2 cellular contexts compared by ENCODE assay signal in the genomic region with DNA sequence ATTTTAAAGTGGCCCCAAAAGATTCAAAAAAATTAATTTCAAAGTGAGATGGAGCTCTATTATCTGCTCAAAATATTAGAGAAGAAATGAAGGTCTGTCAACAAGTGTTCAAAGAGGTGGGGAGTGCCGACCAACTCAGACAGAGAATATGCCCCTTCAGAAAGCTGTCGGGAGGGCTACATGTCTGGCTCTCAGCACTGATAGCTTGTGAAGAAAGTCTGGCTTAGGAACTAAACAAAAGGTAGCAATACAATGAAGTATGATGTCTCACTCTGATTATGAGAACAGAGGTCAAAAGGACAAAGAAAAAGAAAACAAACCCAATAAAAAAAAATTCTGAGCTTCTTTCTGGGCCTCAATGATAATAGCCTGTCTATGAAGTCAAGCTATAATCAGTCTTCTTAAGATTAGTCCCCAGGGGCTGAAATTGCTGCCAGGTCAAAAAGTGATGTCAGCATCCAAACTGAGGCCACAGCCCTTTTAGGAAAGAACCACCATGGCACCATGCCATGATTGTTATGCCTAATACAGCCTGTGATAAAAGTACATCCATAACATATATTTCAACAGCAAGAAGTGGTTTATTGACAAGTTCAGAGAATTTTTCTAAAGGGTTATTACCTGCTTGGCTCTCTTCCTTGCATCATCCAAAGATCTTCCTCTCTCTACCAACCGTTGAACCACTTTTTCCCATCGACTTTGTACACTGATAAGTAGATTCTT.
TF ChIP-seq lines count a peak whose summit lies in the region.

No MANE protein-coding gene starts in this region.

TF ChIP-seq in HEK293, 187 proteins besides CTCF, POLR2A, EP300 and RAD21 (continued from another document and continues in another):
- TF ChIP-seq KLF8 (tag by site-specific recombination; IDR thresholded peaks at IDR 0.05) = peak; percentile 61
- TF ChIP-seq IKZF3 (tag by site-specific recombination; IDR thresholded peaks at IDR 0.05) = peak; percentile 34; the same call in 1 of the 2 replicates
- no peak for TF ChIP-seq ZNF133 (tag by site-specific recombination; IDR thresholded peaks at IDR 0.05)
- no peak for TF ChIP-seq SCRT1 (tag by site-specific recombination; IDR thresholded peaks at IDR 0.05; ENCODE audit: borderline replicate concordance)
- TF ChIP-seq ZNF654 (tag by site-specific recombination; IDR thresholded peaks at IDR 0.05; ENCODE audit: low read depth) = no peak
- no peak for TF ChIP-seq ZNF473 (tag by site-specific recombination; IDR thresholded peaks at IDR 0.05)
- no peak for TF ChIP-seq ZNF626 (tag by site-specific recombination; IDR thresholded peaks at IDR 0.05)
- no peak for TF ChIP-seq GLI2 (tag by site-specific recombination; IDR thresholded peaks at IDR 0.05; ENCODE audit: borderline replicate concordance, low read depth)
- peak; percentile 85 for TF ChIP-seq FEZF1 (tag by site-specific recombination; IDR thresholded peaks at IDR 0.05)
- TF ChIP-seq, protein P1, sequence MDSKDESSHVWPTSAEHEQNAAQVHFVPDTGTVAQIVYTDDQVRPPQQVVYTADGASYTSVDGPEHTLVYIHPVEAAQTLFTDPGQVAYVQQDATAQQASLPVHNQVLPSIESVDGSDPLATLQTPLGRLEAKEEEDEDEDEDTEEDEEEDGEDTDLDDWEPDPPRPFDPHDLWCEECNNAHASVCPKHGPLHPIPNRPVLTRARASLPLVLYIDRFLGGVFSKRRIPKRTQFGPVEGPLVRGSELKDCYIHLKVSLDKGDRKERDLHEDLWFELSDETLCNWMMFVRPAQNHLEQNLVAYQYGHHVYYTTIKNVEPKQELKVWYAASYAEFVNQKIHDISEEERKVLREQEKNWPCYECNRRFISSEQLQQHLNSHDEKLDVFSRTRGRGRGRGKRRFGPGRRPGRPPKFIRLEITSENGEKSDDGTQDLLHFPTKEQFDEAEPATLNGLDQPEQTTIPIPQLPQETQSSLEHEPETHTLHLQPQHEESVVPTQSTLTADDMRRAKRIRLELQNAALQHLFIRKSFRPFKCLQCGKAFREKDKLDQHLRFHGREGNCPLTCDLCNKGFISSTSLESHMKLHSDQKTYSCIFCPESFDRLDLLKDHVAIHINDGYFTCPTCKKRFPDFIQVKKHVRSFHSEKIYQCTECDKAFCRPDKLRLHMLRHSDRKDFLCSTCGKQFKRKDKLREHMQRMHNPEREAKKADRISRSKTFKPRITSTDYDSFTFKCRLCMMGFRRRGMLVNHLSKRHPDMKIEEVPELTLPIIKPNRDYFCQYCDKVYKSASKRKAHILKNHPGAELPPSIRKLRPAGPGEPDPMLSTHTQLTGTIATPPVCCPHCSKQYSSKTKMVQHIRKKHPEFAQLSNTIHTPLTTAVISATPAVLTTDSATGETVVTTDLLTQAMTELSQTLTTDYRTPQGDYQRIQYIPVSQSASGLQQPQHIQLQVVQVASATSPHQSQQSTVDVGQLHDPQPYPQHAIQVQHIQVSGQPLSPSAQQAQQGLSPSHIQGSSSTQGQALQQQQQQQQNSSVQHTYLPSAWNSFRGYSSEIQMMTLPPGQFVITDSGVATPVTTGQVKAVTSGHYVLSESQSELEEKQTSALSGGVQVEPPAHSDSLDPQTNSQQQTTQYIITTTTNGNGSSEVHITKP (tag by site-specific recombination; IDR thresholded peaks at IDR 0.05) = 0 out of 2 replicates have a peak, but pooled peaks have one; percentile 8
- 0 out of 2 replicates have a peak, but pooled peaks have one; percentile 34 for TF ChIP-seq ZNF112 (tag by site-specific recombination; IDR thresholded peaks at IDR 0.05)
- TF ChIP-seq ZNF629 (tag by site-specific recombination; IDR thresholded peaks at IDR 0.05) = peak; percentile 75
- peak; percentile 98 for TF ChIP-seq SP7 (tag by site-specific recombination; IDR thresholded peaks at IDR 0.05)
- TF ChIP-seq ZBTB7A (tag by site-specific recombination; IDR thresholded peaks at IDR 0.05; ENCODE audit: low read depth) = no peak
- TF ChIP-seq, protein P2, sequence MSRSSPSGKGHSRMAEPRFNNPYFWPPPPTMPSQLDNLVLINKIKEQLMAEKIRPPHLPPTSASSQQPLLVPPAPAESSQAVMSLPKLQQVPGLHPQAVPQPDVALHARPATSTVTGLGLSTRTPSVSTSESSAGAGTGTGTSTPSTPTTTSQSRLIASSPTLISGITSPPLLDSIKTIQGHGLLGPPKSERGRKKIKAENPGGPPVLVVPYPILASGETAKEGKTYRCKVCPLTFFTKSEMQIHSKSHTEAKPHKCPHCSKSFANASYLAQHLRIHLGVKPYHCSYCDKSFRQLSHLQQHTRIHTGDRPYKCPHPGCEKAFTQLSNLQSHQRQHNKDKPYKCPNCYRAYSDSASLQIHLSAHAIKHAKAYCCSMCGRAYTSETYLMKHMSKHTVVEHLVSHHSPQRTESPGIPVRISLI (tag by site-specific recombination; IDR thresholded peaks at IDR 0.05) = peak; percentile 83; the same call in 1 of the 2 replicates
- peak; percentile 57; the same call in 1 of the 2 replicates for TF ChIP-seq ZXDB (tag by site-specific recombination; IDR thresholded peaks at IDR 0.05)
- TF ChIP-seq, protein P3, sequence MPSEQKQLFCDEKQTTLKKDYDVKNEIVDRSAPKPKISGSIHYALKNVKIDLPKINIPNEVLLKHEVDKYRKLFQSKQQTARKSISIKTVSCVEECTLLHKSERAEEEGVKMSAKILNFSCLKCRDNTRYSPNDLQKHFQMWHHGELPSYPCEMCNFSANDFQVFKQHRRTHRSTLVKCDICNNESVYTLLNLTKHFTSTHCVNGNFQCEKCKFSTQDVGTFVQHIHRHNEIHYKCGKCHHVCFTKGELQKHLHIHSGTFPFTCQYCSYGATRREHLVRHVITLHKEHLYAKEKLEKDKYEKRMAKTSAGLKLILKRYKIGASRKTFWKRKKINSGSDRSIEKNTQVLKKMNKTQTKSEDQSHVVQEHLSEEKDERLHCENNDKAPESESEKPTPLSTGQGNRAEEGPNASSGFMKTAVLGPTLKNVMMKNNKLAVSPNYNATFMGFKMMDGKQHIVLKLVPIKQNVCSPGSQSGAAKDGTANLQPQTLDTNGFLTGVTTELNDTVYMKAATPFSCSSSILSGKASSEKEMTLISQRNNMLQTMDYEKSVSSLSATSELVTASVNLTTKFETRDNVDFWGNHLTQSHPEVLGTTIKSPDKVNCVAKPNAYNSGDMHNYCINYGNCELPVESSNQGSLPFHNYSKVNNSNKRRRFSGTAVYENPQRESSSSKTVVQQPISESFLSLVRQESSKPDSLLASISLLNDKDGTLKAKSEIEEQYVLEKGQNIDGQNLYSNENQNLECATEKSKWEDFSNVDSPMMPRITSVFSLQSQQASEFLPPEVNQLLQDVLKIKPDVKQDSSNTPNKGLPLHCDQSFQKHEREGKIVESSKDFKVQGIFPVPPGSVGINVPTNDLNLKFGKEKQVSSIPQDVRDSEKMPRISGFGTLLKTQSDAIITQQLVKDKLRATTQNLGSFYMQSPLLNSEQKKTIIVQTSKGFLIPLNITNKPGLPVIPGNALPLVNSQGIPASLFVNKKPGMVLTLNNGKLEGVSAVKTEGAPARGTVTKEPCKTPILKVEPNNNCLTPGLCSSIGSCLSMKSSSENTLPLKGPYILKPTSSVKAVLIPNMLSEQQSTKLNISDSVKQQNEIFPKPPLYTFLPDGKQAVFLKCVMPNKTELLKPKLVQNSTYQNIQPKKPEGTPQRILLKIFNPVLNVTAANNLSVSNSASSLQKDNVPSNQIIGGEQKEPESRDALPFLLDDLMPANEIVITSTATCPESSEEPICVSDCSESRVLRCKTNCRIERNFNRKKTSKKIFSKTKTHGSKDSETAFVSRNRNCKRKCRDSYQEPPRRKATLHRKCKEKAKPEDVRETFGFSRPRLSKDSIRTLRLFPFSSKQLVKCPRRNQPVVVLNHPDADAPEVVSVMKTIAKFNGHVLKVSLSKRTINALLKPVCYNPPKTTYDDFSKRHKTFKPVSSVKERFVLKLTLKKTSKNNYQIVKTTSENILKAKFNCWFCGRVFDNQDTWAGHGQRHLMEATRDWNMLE (tag by site-specific recombination; conservative IDR thresholded peaks at IDR 0.05; ENCODE audit: low read depth) = peak; percentile 35; the same call in 1 of the 2 replicates
- 0 out of 2 replicates have a peak, but pooled peaks have one; percentile 22 for TF ChIP-seq ZNF24 (tag by site-specific recombination; IDR thresholded peaks at IDR 0.05)

TF ChIP-seq in K562, 482 proteins besides CTCF, POLR2A, EP300 and RAD21 (continued from another document and continues in another):
- TF ChIP-seq ZNF398 (CRISPR knock-in tag; IDR thresholded peaks at IDR 0.05) (no peak), ATF3 (IDR thresholded peaks at IDR 0.05) (peak; percentile 77), ATF3 (CRISPR knock-in tag; conservative IDR thresholded peaks at IDR 0.05) (no peak), CXXC5 (CRISPR knock-in tag; IDR thresholded peaks at IDR 0.05) (peak; percentile 34; the same call in 1 of the 2 replicates), BRD4 (IDR thresholded peaks at IDR 0.05) (no peak), ZNF644 (tag; IDR thresholded peaks at IDR 0.05; ENCODE audit: low read depth) (0 out of 2 replicates have a peak, but pooled peaks have one; percentile 36), MAZ (CRISPR knock-in tag; conservative IDR thresholded peaks at IDR 0.05 in 1 of 2, IDR thresholded peaks at IDR 0.05 in 1 of 2) (0 out of 4 replicates have a peak, but pooled peaks of 1 of the 2 experiments have one; percentile 42), ZNF639 (CRISPR knock-in tag; conservative IDR thresholded peaks at IDR 0.05 in 1 of 2, IDR thresholded peaks at IDR 0.05 in 1 of 2) (no peak), ZNF175 (CRISPR knock-in tag; IDR thresholded peaks at IDR 0.05; ENCODE audit: low read depth) (peak; percentile 87; the same call in 1 of the 2 replicates), ZNF41 (CRISPR knock-in tag; conservative IDR thresholded peaks at IDR 0.05) (0 out of 2 replicates have a peak, but pooled peaks have one; percentile 43), CEBPG (CRISPR knock-in tag; IDR thresholded peaks at IDR 0.05) (peak; percentile 79), CEBPG (tag; conservative IDR thresholded peaks at IDR 0.05 in 1 of 2, IDR thresholded peaks at IDR 0.05 in 1 of 2) (peak; percentile 56 to 91), ZNF121 (CRISPR knock-in tag; conservative IDR thresholded peaks at IDR 0.05) (no peak), ZNF316 (IDR thresholded peaks at IDR 0.05) (no peak), ZFPM2 (CRISPR knock-in tag; IDR thresholded peaks at IDR 0.05) (no peak), ESRRA (IDR thresholded peaks at IDR 0.05; ENCODE audit: borderline replicate concordance, low read depth) (peak; percentile 43; the same call in 1 of the 2 replicates), TCFL5 (CRISPR knock-in tag; conservative IDR thresholded peaks at IDR 0.05) (peak; percentile 43; the same call in 1 of the 2 replicates), NR2C1 (IDR thresholded peaks at IDR 0.05) (no peak), NR2C1 (tag; IDR thresholded peaks at IDR 0.05) (peak; percentile 43; the same call in 1 of the 2 replicates), FOXA1 (IDR thresholded peaks at IDR 0.05; ENCODE audit: borderline replicate concordance) (no peak)
- TF ChIP-seq, protein P4, sequence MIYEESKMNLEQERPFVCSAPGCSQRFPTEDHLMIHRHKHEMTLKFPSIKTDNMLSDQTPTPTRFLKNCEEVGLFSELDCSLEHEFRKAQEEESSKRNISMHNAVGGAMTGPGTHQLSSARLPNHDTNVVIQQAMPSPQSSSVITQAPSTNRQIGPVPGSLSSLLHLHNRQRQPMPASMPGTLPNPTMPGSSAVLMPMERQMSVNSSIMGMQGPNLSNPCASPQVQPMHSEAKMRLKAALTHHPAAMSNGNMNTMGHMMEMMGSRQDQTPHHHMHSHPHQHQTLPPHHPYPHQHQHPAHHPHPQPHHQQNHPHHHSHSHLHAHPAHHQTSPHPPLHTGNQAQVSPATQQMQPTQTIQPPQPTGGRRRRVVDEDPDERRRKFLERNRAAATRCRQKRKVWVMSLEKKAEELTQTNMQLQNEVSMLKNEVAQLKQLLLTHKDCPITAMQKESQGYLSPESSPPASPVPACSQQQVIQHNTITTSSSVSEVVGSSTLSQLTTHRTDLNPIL (CRISPR knock-in tag; IDR thresholded peaks at IDR 0.05) = no peak
- TF ChIP-seq, protein P5, sequence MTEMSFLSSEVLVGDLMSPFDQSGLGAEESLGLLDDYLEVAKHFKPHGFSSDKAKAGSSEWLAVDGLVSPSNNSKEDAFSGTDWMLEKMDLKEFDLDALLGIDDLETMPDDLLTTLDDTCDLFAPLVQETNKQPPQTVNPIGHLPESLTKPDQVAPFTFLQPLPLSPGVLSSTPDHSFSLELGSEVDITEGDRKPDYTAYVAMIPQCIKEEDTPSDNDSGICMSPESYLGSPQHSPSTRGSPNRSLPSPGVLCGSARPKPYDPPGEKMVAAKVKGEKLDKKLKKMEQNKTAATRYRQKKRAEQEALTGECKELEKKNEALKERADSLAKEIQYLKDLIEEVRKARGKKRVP (CRISPR knock-in tag; IDR thresholded peaks at IDR 0.05) = peak; percentile 78
- TF ChIP-seq, protein P6, sequence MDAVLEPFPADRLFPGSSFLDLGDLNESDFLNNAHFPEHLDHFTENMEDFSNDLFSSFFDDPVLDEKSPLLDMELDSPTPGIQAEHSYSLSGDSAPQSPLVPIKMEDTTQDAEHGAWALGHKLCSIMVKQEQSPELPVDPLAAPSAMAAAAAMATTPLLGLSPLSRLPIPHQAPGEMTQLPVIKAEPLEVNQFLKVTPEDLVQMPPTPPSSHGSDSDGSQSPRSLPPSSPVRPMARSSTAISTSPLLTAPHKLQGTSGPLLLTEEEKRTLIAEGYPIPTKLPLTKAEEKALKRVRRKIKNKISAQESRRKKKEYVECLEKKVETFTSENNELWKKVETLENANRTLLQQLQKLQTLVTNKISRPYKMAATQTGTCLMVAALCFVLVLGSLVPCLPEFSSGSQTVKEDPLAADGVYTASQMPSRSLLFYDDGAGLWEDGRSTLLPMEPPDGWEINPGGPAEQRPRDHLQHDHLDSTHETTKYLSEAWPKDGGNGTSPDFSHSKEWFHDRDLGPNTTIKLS (IDR thresholded peaks at IDR 0.05; ENCODE audit: borderline replicate concordance, low read depth) = no peak
